In the genomic region with DNA sequence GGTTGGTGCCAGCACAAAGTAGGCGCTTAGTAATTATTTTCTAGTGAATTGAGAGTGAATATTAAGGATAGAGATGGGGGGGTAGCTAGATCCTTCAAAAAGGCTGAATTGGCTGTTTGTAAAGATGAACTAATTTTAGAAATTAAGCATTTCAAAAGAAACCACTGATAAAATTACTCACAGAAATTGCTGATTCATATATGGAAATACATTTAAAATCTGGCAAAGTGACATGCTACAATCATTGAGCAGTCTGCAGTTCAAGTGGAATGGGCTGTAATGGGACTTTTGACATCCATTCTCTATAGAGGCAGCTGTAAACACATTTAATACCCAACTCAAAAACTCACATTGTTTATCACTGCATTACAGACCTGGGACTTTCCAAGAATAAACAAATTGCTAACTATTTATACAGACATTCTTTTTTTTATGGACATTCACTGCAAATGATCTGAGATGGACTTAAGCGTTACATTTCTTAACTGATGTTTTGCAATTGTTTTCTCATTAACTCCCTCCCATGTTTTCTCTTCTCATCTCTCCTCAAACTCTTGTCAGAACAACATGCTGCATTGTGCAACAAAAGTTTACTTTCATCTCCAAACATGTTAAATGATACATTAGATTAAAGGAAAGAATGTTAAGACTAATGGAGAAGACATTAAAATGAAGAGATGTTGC, we compare ENCODE assay signal across 28 cellular contexts. TPM values are rescaled to one million over a fixed set of nuclear protein-coding genes. Genes with fewer than 3 reads are reported as not detected.
"Had no signal": no experiment of that assay in that cellular context is flagged by ENCODE, and none has a peak within 500 bp of the region (broad histone marks: within the 10 kb centered on the region; RNA-seq: fewer than 3 reads in every experiment).

No MANE protein-coding gene starts in this region.

- H3K9ac ChIP-seq: SK-N-SH had no signal

- H3K4me1 ChIP-seq: ascending aorta, body of pancreas, SJCRH30 had no signal

- H3K4me3 ChIP-seq: ascending aorta, body of pancreas, SJCRH30 had no signal

- H3K27me3 ChIP-seq: ascending aorta, body of pancreas, SJCRH30 had no signal

- DNase-seq: activated CD4-positive, alpha-beta memory T cell treated with anti-CD3 and anti-CD28 coated beads for 36 hours; activated CD4-positive, alpha-beta T cell treated with anti-CD3 and anti-CD28 coated beads, Interleukin-2, amount 10 ng/mL, durations not matched to agents 7 days and 5 days; activated CD4-positive, CD25-positive, alpha-beta regulatory T cell; activated CD8-positive, alpha-beta memory T cell treated with anti-CD3 and anti-CD28 coated beads for 24 hours; activated effector memory CD4-positive, alpha-beta T cell treated with anti-CD3 and anti-CD28 coated beads, Interleukin-2, amount 50 U/mL, for 16 hours; activated naive CD4-positive, alpha-beta T cell treated with Interleukin-2 at 50 U/mL for 16 hours; activated naive CD8-positive, alpha-beta T cell treated with anti-CD3 and anti-CD28 coated beads, Interleukin-2, amount 50 U/mL, for 24 hours; activated T-cell treated with anti-CD3 and anti-CD28 coated beads, Interleukin-2, amount 50 U/mL, for 4 hours; amniotic stem cell; body of pancreas; central memory CD4-positive, alpha-beta T cell; NCI-H1930; NCI-H2171; NCI-H2227 treated with DMSO at 0.1 percent for 48 hours; NCI-H446 treated with DMSO at 0.1 percent for 48 hours; NCI-H524 treated with DMSO at 0.1 percent for 48 hours; NCI-H774; Right ventricle myocardium superior; SJCRH30; SK-N-SH; T-helper 1 cell had no signal

- H3K9me2 ChIP-seq: SK-N-SH had no signal

- H3K9me3 ChIP-seq: ascending aorta, SJCRH30, SK-N-SH had no signal

- H3K4me2 ChIP-seq: SK-N-SH had no signal

- H3K27ac ChIP-seq: ascending aorta, body of pancreas, RWPE1, SJCRH30, VCaP had no signal

- H3K36me3 ChIP-seq: ascending aorta, SJCRH30 had no signal

RNA-seq across cellular contexts. Expression of gene MMP7, which starts 42.1 kb away (rescaled TPM):
- total RNA-seq: activated CD4-positive, alpha-beta memory T cell treated with anti-CD3 and anti-CD28 coated beads for 36 hours; activated CD4-positive, alpha-beta T cell treated with anti-CD3 and anti-CD28 coated beads, Interleukin-2, amount 10 ng/mL, durations not matched to agents 7 days and 5 days; activated naive CD4-positive, alpha-beta T cell treated with anti-CD3 and anti-CD28 coated beads, Interleukin-2, amount 50 U/mL, for 72 hours; ascending aorta; bronchial epithelial cell; OCI-LY7; Right ventricle myocardium superior; SJCRH30; T-helper 2 cell treated with Interferon-gamma antibody and Interleukin-4, amounts not matched to agents 100 ng/mL and 5 ng/mL, for 36 hours had no signal

RNA-seq across cellular contexts. Expression of gene MMP20, which starts 52.5 kb away (rescaled TPM):
- total RNA-seq: activated CD4-positive, alpha-beta memory T cell treated with anti-CD3 and anti-CD28 coated beads for 36 hours; activated CD4-positive, alpha-beta T cell treated with anti-CD3 and anti-CD28 coated beads, Interleukin-2, amount 10 ng/mL, durations not matched to agents 7 days and 5 days; activated naive CD4-positive, alpha-beta T cell treated with anti-CD3 and anti-CD28 coated beads, Interleukin-2, amount 50 U/mL, for 72 hours; activated T-cell treated with anti-CD3 and anti-CD28 coated beads, Interleukin-2, amount 50 U/mL, for 4 hours; ascending aorta; body of pancreas; bronchial epithelial cell; OCI-LY7; Right ventricle myocardium superior; SJCRH30; T-helper 2 cell treated with Interferon-gamma antibody and Interleukin-4, amounts not matched to agents 100 ng/mL and 5 ng/mL, for 36 hours had no signal
